ENCODE assay signal across 8 cellular contexts in genomic region chr6:30212865-30213653, GRCh38. TPM values are rescaled to one million over a fixed set of nuclear protein-coding genes. Genes with fewer than 3 reads are reported as not detected.
A peak's percentile ranks its signal among the peaks of the same experiment; 100 is the strongest.
DNase-seq lines count a peak whose midpoint lies in the region; ATAC-seq and TF ChIP-seq lines count a peak whose summit lies in the region.

TSS of gene TRIM26 (minus strand) at chr6:30213406. CDS start at chr6:30199103, 14,303 bp downstream.

- H3K9me2 ChIP-seq in PC-3 (replicated peaks; ENCODE audit: low read length), result no peaks in the 10 kb centered on the region

- H3K4me1 ChIP-seq in PC-3 (ENCODE audit: insufficient read depth, low read length) (peaks cover 26% of the 10 kb centered on the region), mucosa of descending colon (ENCODE audit: low read depth) (peaks cover 31% of the 10 kb centered on the region)

- BruUV-seq in PC-3 (replicated peaks; lab: Mats Ljungman, UMichigan), result TSS peak; percentile 54

- peaks cover 46% of the 10 kb centered on the region for H3K79me2 ChIP-seq in PC-3 (ENCODE audit: low read length)

- peak within 1 kb of the TSS; percentile 90 for H3K9ac ChIP-seq in PC-3 (ENCODE audit: low read length)

- H3K36me3 ChIP-seq in PC-3 (ENCODE audit: low read depth, low read length) (peaks cover 4% of the 10 kb centered on the region; the same call in 1 of the 2 replicates), mucosa of descending colon (ENCODE audit: low read depth) (no peaks in the 10 kb centered on the region)

- CTCF ChIA-PET in PC-3 (lab: Charles Lee), result interaction anchor here (0.6 kb wide), 4 partner anchors 15 to 242 kb away, joined by 3 to 5 read pairs (median 4); no protein-coding TSS in a partner anchor

- H3K4me3 ChIP-seq in PC-3 (ENCODE audit: low read length) (peak within 1 kb of the TSS; percentile 84), mucosa of descending colon (peak within 1 kb of the TSS; percentile 39)

- no peak for TF ChIP-seq CTCF in PC-3 (conservative IDR thresholded peaks at IDR 0.05; ENCODE audit: low read depth, low read length)
- no peak for TF ChIP-seq CTCF in mucosa of descending colon (IDR thresholded peaks at IDR 0.05)

- H2AFZ ChIP-seq in PC-3 (ENCODE audit: low read length), result peak within 1 kb of the TSS; percentile 97

- H3K27me3 ChIP-seq in PC-3 (ENCODE audit: low read length), result no peaks in the 10 kb centered on the region

- peak within 1 kb of the TSS; percentile 67 for H3K27ac ChIP-seq in PC-3 (ENCODE audit: low read length)
- H3K27ac ChIP-seq in epithelial cell of prostate, result peak within 1 kb of the TSS; percentile 88

- H3K9me3 ChIP-seq in PC-3 (ENCODE audit: low read length) (no peaks in the 10 kb centered on the region), mucosa of descending colon (no peaks in the 10 kb centered on the region)

- no peak for TF ChIP-seq RAD21 in Ishikawa (IDR thresholded peaks at IDR 0.05; ENCODE audit: low read depth)

- no peaks in the 10 kb centered on the region for H3F3A ChIP-seq in PC-3 (ENCODE audit: low read length, unreplicated experiment)

- POLR2A ChIA-PET in PC-3 (lab: Charles Lee; ENCODE audit: unreplicated experiment), result interaction anchor here (0.6 to 0.7 kb wide), 5 partner anchors 89 to 560 kb away, joined by 3 to 20 read pairs (median 8); partner anchors contain the start of gene MDC1

- peak within 1 kb of the TSS; percentile 91 for H3K4me2 ChIP-seq in PC-3 (ENCODE audit: low read length)

- ATAC-seq in GM21576 (IDR thresholded peaks at IDR 0.05; ENCODE audit: unreplicated experiment) (peak; percentile 82), PC-3 (peak; percentile 88), mucosa of descending colon (peak; percentile 90)

- DNase-seq in DMS114 treated with DMSO at 0.1 percent for 48 hours (lab: John Stamatoyannopoulos, UW; ENCODE audit: unreplicated experiment) (peak; percentile 98), PC-3 (peak; percentile 99), activated T-cell treated with anti-CD3 and anti-CD28 coated beads for 48 hours (ENCODE audit: low read depth) (peak; percentile 93), epithelial cell of prostate (ENCODE audit: low read depth, low spot score) (peak; percentile 81), mucosa of descending colon (peak; percentile 98 to 99 (median 98))
- peak; percentile 92 for DNase-seq in stimulated activated CD8-positive, alpha-beta memory T cell treated with anti-CD3 and anti-CD28 coated beads, Interleukin-4, amount 100 ng/mL, for 24 hours (ENCODE audit: low read depth)

- peaks cover 33% of the 10 kb centered on the region for H4K20me1 ChIP-seq in PC-3 (ENCODE audit: low read length)

- no peak for TF ChIP-seq EP300 in Ishikawa (IDR thresholded peaks at IDR 0.05; ENCODE audit: borderline replicate concordance)

- intact Hi-C loops in PC-3 (cut with micrococcal nuclease) (no loop called here), mucosa of descending colon (cut with DNase I, micrococcal nuclease) (loop anchor here in 1 of 2 donors (10.0 kb wide), 1 partner anchor 182 kb away; no protein-coding TSS in a partner anchor)

TF ChIP-seq in Ishikawa, 13 proteins besides CTCF, POLR2A, EP300 and RAD21:
- TF ChIP-seq REST (IDR thresholded peaks at IDR 0.05; ENCODE audit: low read depth) (no peak), EGR1 (IDR thresholded peaks at IDR 0.05) (no peak), TAF1 (IDR thresholded peaks at IDR 0.05; ENCODE audit: low read depth) (peak; percentile 53), ZBTB7A (IDR thresholded peaks at IDR 0.05; ENCODE audit: low read depth) (peak; percentile 36), TCF12 (IDR thresholded peaks at IDR 0.05; ENCODE audit: low read depth) (no peak), TEAD4 (IDR thresholded peaks at IDR 0.05) (no peak), YY1 (IDR thresholded peaks at IDR 0.05; ENCODE audit: low read depth) (0 out of 2 replicates have a peak, but pooled peaks have one; percentile 6), USF1 (IDR thresholded peaks at IDR 0.05) (no peak), MAX (IDR thresholded peaks at IDR 0.05) (peak; percentile 77; the same call in 1 of the 2 replicates), CREB1 (IDR thresholded peaks at IDR 0.05; ENCODE audit: low read depth) (peak; percentile 75), NFIC (IDR thresholded peaks at IDR 0.05) (no peak; the same call in none of the 2 replicates)

RNA-seq across cellular contexts. Expression of gene TRIM26, which starts in this region (rescaled TPM):
- total RNA-seq in PC-3 (2014; rRNA removed) (48.1 and 56.0 TPM in 2 replicates), mucosa of descending colon (10 to 100 TPM; 52.6 to 58.1 (median 53.0) TPM)

Comparison
In these comparisons a context has a peak if more than half of its experiments do, and no peak if none do; other contexts are left out.
1. Peak in every context shown above with its lines: DNase-seq, ATAC-seq, H3K4me3 ChIP-seq and H3K27ac ChIP-seq.